In genomic region chr21:39384674-39385298, GRCh38 we compare ENCODE assay signal across 13 cellular contexts. TPM values are rescaled to one million over a fixed set of nuclear protein-coding genes. Genes with fewer than 3 reads are reported as not detected.
A peak's percentile ranks its signal among the peaks of the same experiment; 100 is the strongest.
DNase-seq lines count a peak whose midpoint lies in the region; ATAC-seq and TF ChIP-seq lines count a peak whose summit lies in the region.
"Had no signal": no experiment of that assay in that cellular context is flagged by ENCODE, and none has a peak within 500 bp of the region (broad histone marks: within the 10 kb centered on the region; RNA-seq: fewer than 3 reads in every experiment).

No MANE protein-coding gene starts in this region.

- in situ Hi-C loops in astrocyte of the spinal cord (cut with HindIII; ENCODE audit: low sequenced_read_pairs): no loop called here

- DNase-seq in CD4-positive, alpha-beta T cell: no peak
- DNase-seq in LHCN-M2 (ENCODE audit: low read depth) (peak; percentile 65), astrocyte of the spinal cord (ENCODE audit: low read depth, low spot score) (peak; percentile 37), DMS 273 (lab: John Stamatoyannopoulos, UW; ENCODE audit: unreplicated experiment) (no peak), suprapubic skin (ENCODE audit: low spot score in 2 of 2) (no peak)
- no peak for DNase-seq in naive thymus-derived CD8-positive, alpha-beta T cell
- DNase-seq: SJCRH30; stimulated activated CD4-positive, alpha-beta T cell treated with anti-CD3 and anti-CD28 coated beads, Interleukin-15, amount 100 ng/mL, for 24 hours; upper lobe of right lung had no signal

- H3K27ac ChIP-seq in CD4-positive, alpha-beta T cell (ENCODE audit: low read depth, low read length): peak overlapping the region; percentile 31
- H3K27ac ChIP-seq in suprapubic skin: no peak overlapping the region
- H3K27ac ChIP-seq: epithelial cell of prostate, SJCRH30 had no signal

- H3K4me3 ChIP-seq in astrocyte of the spinal cord (ENCODE audit: low read depth, low read length): no peak overlapping the region
- H3K4me3 ChIP-seq in suprapubic skin: no peak overlapping the region
- H3K4me3 ChIP-seq: lung, SJCRH30 had no signal

- CTCF ChIA-PET in CD4-positive, alpha-beta T cell (lab: Charles Lee): no interaction called here

- POLR2A ChIA-PET in CD4-positive, alpha-beta T cell (lab: Charles Lee): interaction anchor here (3.6 to 4.3 kb wide), 2 partner anchors 37 to 71 kb away, joined by 33 to 65 read pairs; partner anchors contain the start of genes BRWD1 and HMGN1
- POLR2A ChIA-PET in naive thymus-derived CD8-positive, alpha-beta T cell (lab: Charles Lee): interaction anchor here (1.3 to 2.1 kb wide), 3 partner anchors 11 to 73 kb away, joined by 3 to 8 read pairs (median 4); partner anchors contain the start of gene BRWD1

- peak overlapping the region; percentile 35 for H3K27ac Mint-ChIP-seq in CD4-positive, alpha-beta T cell
- H3K27ac Mint-ChIP-seq in naive thymus-derived CD8-positive, alpha-beta T cell: peak overlapping the region; percentile 3 to 84 (median 56)

- no peak for ATAC-seq in CD4-positive, alpha-beta T cell (ENCODE audit: poor library complexity)
- ATAC-seq in naive thymus-derived CD8-positive, alpha-beta T cell: no peak
- ATAC-seq in HG03457 (IDR thresholded peaks at IDR 0.05; ENCODE audit: unreplicated experiment) (no peak), GM21360 (IDR thresholded peaks at IDR 0.05; ENCODE audit: unreplicated experiment) (no peak)

- no peak for TF ChIP-seq EP300 in suprapubic skin (IDR thresholded peaks at IDR 0.05)

- no peaks in the 10 kb centered on the region for H3K27me3 ChIP-seq in CD4-positive, alpha-beta T cell (ENCODE audit: control insufficient read depth, insufficient read depth, low read length)
- H3K27me3 ChIP-seq in suprapubic skin: no peaks in the 10 kb centered on the region
- H3K27me3 ChIP-seq: SJCRH30, upper lobe of right lung had no signal

- no peaks in the 10 kb centered on the region for H3K27me3 Mint-ChIP-seq in CD4-positive, alpha-beta T cell
- H3K27me3 Mint-ChIP-seq in naive thymus-derived CD8-positive, alpha-beta T cell: no peaks in the 10 kb centered on the region

- 87% methylated on average over 11 of the region's 13 CpGs for WGBS in suprapubic skin

- no peaks in the 10 kb centered on the region for H3K9me3 Mint-ChIP-seq in CD4-positive, alpha-beta T cell
- no peaks in the 10 kb centered on the region for H3K9me3 Mint-ChIP-seq in naive thymus-derived CD8-positive, alpha-beta T cell

- H3K9me3 ChIP-seq in CD4-positive, alpha-beta T cell (ENCODE audit: control insufficient read depth, low read length): no peaks in the 10 kb centered on the region
- no peaks in the 10 kb centered on the region for H3K9me3 ChIP-seq in suprapubic skin
- H3K9me3 ChIP-seq: SJCRH30, upper lobe of right lung had no signal

- H3K4me3 Mint-ChIP-seq in CD4-positive, alpha-beta T cell: peak overlapping the region; percentile 58
- H3K4me3 Mint-ChIP-seq in naive thymus-derived CD8-positive, alpha-beta T cell: peak overlapping the region in 3 of 10 donors; percentile 22 to 75 (median 63)

- intact Hi-C loops in CD4-positive, alpha-beta T cell (cut with DNase I, micrococcal nuclease): loop anchor here (5.0 to 10.0 kb wide), 5 partner anchors 202 to 877 kb away; partner anchors contain the start of genes PSMG1 (in 2 of the 2) and ETS2 (in 1 of the 2)

- peaks cover 43% of the 10 kb centered on the region for H3K4me1 ChIP-seq in suprapubic skin
- H3K4me1 ChIP-seq: SJCRH30 had no signal

- no peak for TF ChIP-seq CTCF in CD4-positive, alpha-beta T cell (IDR thresholded peaks at IDR 0.05)
- TF ChIP-seq CTCF in astrocyte of the spinal cord (IDR thresholded peaks at IDR 0.05; ENCODE audit: low read depth, low read length) (no peak), suprapubic skin (IDR thresholded peaks at IDR 0.05) (no peak)

- no peak for TF ChIP-seq POLR2A in suprapubic skin (IDR thresholded peaks at IDR 0.05)

- no peaks in the 10 kb centered on the region for H3K36me3 ChIP-seq in suprapubic skin
- H3K36me3 ChIP-seq: SJCRH30, upper lobe of right lung had no signal

- peaks cover 11% of the 10 kb centered on the region for H3K36me3 Mint-ChIP-seq in CD4-positive, alpha-beta T cell (ENCODE audit: low read depth)
- peaks cover 0 to 2% (median 0%) of the 10 kb centered on the region in 3 donors for H3K36me3 Mint-ChIP-seq in naive thymus-derived CD8-positive, alpha-beta T cell

- H3K4me1 Mint-ChIP-seq in CD4-positive, alpha-beta T cell (ENCODE audit: low read depth): peaks cover 61% of the 10 kb centered on the region
- H3K4me1 Mint-ChIP-seq in naive thymus-derived CD8-positive, alpha-beta T cell: peaks cover 19 to 60% (median 51%) of the 10 kb centered on the region in 4 donors

RNA-seq across cellular contexts. Expression of gene HMGN1, which starts 35.9 kb away (rescaled TPM):
- total RNA-seq in CD4-positive, alpha-beta T cell: 100 to 1,000 TPM; 256 to 262 TPM
- 325 and 326 TPM in 2 replicates for total RNA-seq in LHCN-M2 (2014; rRNA removed)
- 289 TPM for polyA plus RNA-seq in LHCN-M2 (2012)
- 100 to 1,000 TPM; 252 to 263 TPM for total RNA-seq in naive thymus-derived CD8-positive, alpha-beta T cell
- polyA plus RNA-seq in naive thymus-derived CD8-positive, alpha-beta T cell: 100 to 1,000 TPM; 248 to 285 (median 249) TPM
- total RNA-seq in suprapubic skin: 100 to 1,000 TPM in 2 of 4 donors, 10 to 100 TPM in 2; 63.1 to 130 (median 101) TPM

Comparison
In these comparisons a context has a peak if more than half of its experiments do, and no peak if none do; other contexts are left out.
1. DNase-seq: peak in LHCN-M2 (single experiment) and astrocyte of the spinal cord (single experiment); none in CD4-positive, alpha-beta T cell (0 of 10), naive thymus-derived CD8-positive, alpha-beta T cell (0 of 10), DMS 273 (single experiment) and suprapubic skin (0 of 2).